ENCODE assay signal across 31 cellular contexts in genomic region chr11:78853521-78853920, GRCh38.
"Had no signal": no experiment of that assay in that cellular context is flagged by ENCODE, and none has a peak within 500 bp of the region (broad histone marks: within the 10 kb centered on the region; RNA-seq: fewer than 3 reads in every experiment).

No MANE protein-coding gene starts in this region.

- H3K36me3 Mint-ChIP-seq: activated CD4-positive, alpha-beta memory T cell treated with anti-CD3 and anti-CD28 coated beads for 36 hours; activated naive CD4-positive, alpha-beta T cell treated with anti-CD3 and anti-CD28 coated beads, Interleukin-2, amount 50 U/mL, for 72 hours had no signal

- DNase-seq: activated B cell treated with CpG ODN at 0.5 μM for 24 hours; activated CD4-positive, alpha-beta memory T cell treated with anti-CD3 and anti-CD28 coated beads for 36 hours; activated CD4-positive, alpha-beta T cell treated with anti-CD3 and anti-CD28 coated beads for 4 hours; activated CD4-positive, alpha-beta T cell treated with anti-CD3 and anti-CD28 coated beads, Interleukin-2, amount 50 U/mL, for 1 hour; activated CD4-positive, CD25-positive, alpha-beta regulatory T cell treated with anti-CD3 and anti-CD28 coated beads, Interleukin-2, amount 50 U/mL, for 72 hours; activated CD8-positive, alpha-beta memory T cell treated with anti-CD3 and anti-CD28 coated beads, Interleukin-2, amount 50 U/mL, for 4 hours; activated gamma-delta T cell treated with Interleukin-2 at 50 U/mL for 16 hours; activated naive CD4-positive, alpha-beta T cell treated with anti-CD3 and anti-CD28 coated beads for 36 hours; activated T-cell treated with anti-CD3 and anti-CD28 coated beads for 4 hours; activated T-cell treated with anti-CD3 and anti-CD28 coated beads, Interleukin-2, amount 50 U/mL, for 4 hours; adrenal gland; body of pancreas; caudate nucleus; cerebellar nuclear complex; NCI-H1092 treated with DMSO at 0.1 percent for 48 hours; NCI-H1417 treated with DMSO at 0.1 percent for 48 hours; NCI-H1694; NCI-H1930; NCI-H345; NCI-H524 treated with DMSO at 0.1 percent for 48 hours; NK-92 treated with Interleukin-12 subunit alpha and Interleukin-12 subunit beta, amount 100 ng/mL, for 24 hours; PC-3; Peyer's patch; SW 1271; T-helper 1 cell; T-helper 2 cell; T-helper 9 cell had no signal

- H3K4me1 Mint-ChIP-seq: activated B cell treated with CpG ODN at 0.5 μM for 24 hours had no signal

- H3K9me3 Mint-ChIP-seq: activated B cell treated with CpG ODN at 0.5 μM for 24 hours; activated CD4-positive, alpha-beta memory T cell treated with anti-CD3 and anti-CD28 coated beads for 36 hours; activated naive CD4-positive, alpha-beta T cell treated with anti-CD3 and anti-CD28 coated beads for 36 hours; activated naive CD4-positive, alpha-beta T cell treated with anti-CD3 and anti-CD28 coated beads, Interleukin-2, amount 50 U/mL, for 72 hours; activated T-cell treated with anti-CD3 and anti-CD28 coated beads, Interleukin-2, amount 50 U/mL, for 4 hours; activated T-helper 1 cell treated with anti-CD3 and anti-CD28 coated beads, Interleukin-12 subunit alpha, Interleukin-12 subunit beta, Interleukin-2, Interleukin-4 antibody, amounts not matched to agents 30 ng/mL and 10 ng/mL and 1 ng/mL, durations not matched to agents 14 hours and 24 hours and 36 hours had no signal

- H3K4me3 ChIP-seq: adrenal gland, body of pancreas, breast epithelium, Peyer's patch had no signal

- ATAC-seq: activated naive CD4-positive, alpha-beta T cell treated with anti-CD3 and anti-CD28 coated beads, Interleukin-2, amount 50 U/mL, for 72 hours; activated T-cell treated with anti-CD3 and anti-CD28 coated beads, Interleukin-2, amount 50 U/mL, for 4 hours; body of pancreas; PC-3; Right ventricle myocardium inferior had no signal

- H3K27ac Mint-ChIP-seq: activated B cell treated with CpG ODN at 0.5 μM for 24 hours; activated CD4-positive, alpha-beta memory T cell treated with anti-CD3 and anti-CD28 coated beads for 36 hours; activated naive CD4-positive, alpha-beta T cell treated with anti-CD3 and anti-CD28 coated beads for 36 hours; activated naive CD4-positive, alpha-beta T cell treated with anti-CD3 and anti-CD28 coated beads, Interleukin-2, amount 50 U/mL, for 72 hours; activated T-helper 1 cell treated with anti-CD3 and anti-CD28 coated beads, Interleukin-12 subunit alpha, Interleukin-12 subunit beta, Interleukin-2, Interleukin-4 antibody, amounts not matched to agents 30 ng/mL and 10 ng/mL and 1 ng/mL, durations not matched to agents 14 hours and 24 hours and 36 hours had no signal

- H3K4me3 Mint-ChIP-seq: activated B cell treated with CpG ODN at 0.5 μM for 24 hours; activated CD4-positive, alpha-beta memory T cell treated with anti-CD3 and anti-CD28 coated beads for 36 hours; activated naive CD4-positive, alpha-beta T cell treated with anti-CD3 and anti-CD28 coated beads for 36 hours; activated T-cell treated with anti-CD3 and anti-CD28 coated beads, Interleukin-2, amount 50 U/mL, for 4 hours; activated T-helper 1 cell treated with anti-CD3 and anti-CD28 coated beads, Interleukin-12 subunit alpha, Interleukin-12 subunit beta, Interleukin-2, Interleukin-4 antibody, amounts not matched to agents 30 ng/mL and 10 ng/mL and 1 ng/mL, durations not matched to agents 14 hours and 24 hours and 36 hours had no signal
